Comparison of ENCODE assay signal across 1 cellular context in genomic region chr14:73785336-73785833, GRCh38.
TF ChIP-seq lines count a peak whose summit lies in the region.

No MANE protein-coding gene starts in this region.

TF ChIP-seq in GM12878, 131 proteins besides CTCF, POLR2A, EP300 and RAD21 (continued from another document):
- TF ChIP-seq ZBTB11 (CRISPR knock-in tag; IDR thresholded peaks at IDR 0.05) (no peak), TCF3 (IDR thresholded peaks at IDR 0.05; ENCODE audit: borderline replicate concordance, insufficient read depth, low read depth, low read length) (no peak), CREB1 (IDR thresholded peaks at IDR 0.05; ENCODE audit: low read depth) (no peak), JUNB (IDR thresholded peaks at IDR 0.05) (no peak), CHD4 (IDR thresholded peaks at IDR 0.05) (no peak), RB1 (IDR thresholded peaks at IDR 0.05; ENCODE audit: borderline replicate concordance) (no peak), ASH2L (IDR thresholded peaks at IDR 0.05; ENCODE audit: borderline replicate concordance, low read depth) (no peak), E4F1 (IDR thresholded peaks at IDR 0.05; ENCODE audit: borderline replicate concordance, partially characterized antibody) (no peak), SUZ12 (IDR thresholded peaks at IDR 0.05; ENCODE audit: unreplicated experiment) (no peak), MTA2 (IDR thresholded peaks at IDR 0.05; ENCODE audit: low read depth) (0 out of 2 replicates have a peak, but pooled peaks have one; percentile 10), POLR2AphosphoS2 (IDR thresholded peaks at IDR 0.05; ENCODE audit: low read depth, low read length) (0 out of 2 replicates have a peak, but pooled peaks have one; percentile 35), IKZF2 (IDR thresholded peaks at IDR 0.05) (0 out of 4 replicates have a peak, but pooled peaks of 1 of the 2 experiments have one; percentile 20), PAX5 (IDR thresholded peaks at IDR 0.05; ENCODE audit: borderline replicate concordance, low read depth, low read length) (0 out of 2 replicates have a peak, but pooled peaks have one; percentile 9), SIX5 (IDR thresholded peaks at IDR 0.05; ENCODE audit: low read depth, low read length, severe bottlenecking) (no peak), CHD2 (IDR thresholded peaks at IDR 0.05; ENCODE audit: borderline replicate concordance, low read depth, low read length) (0 out of 2 replicates have a peak, but pooled peaks have one; percentile 30), ATF2 (IDR thresholded peaks at IDR 0.05; ENCODE audit: low read length) (no peak), E2F8 (IDR thresholded peaks at IDR 0.05; ENCODE audit: low read depth, partially characterized antibody) (no peak), MAX (IDR thresholded peaks at IDR 0.05; ENCODE audit: low read depth, low read length) (peak; percentile 24; the same call in 1 of the 2 replicates), RUNX3 (IDR thresholded peaks at IDR 0.05; ENCODE audit: low read length) (peak; percentile 38; the same call in 1 of the 2 replicates), NRF1 (conservative IDR thresholded peaks at IDR 0.05; ENCODE audit: low read depth, low read length) (no peak), NR2C1 (IDR thresholded peaks at IDR 0.05) (no peak), IKZF1 (conservative IDR thresholded peaks at IDR 0.05) (peak; percentile 58; the same call in 1 of the 2 replicates), ZBED1 (IDR thresholded peaks at IDR 0.05; ENCODE audit: borderline replicate concordance) (no peak), TBL1XR1 (IDR thresholded peaks at IDR 0.05; ENCODE audit: low read depth, low read length) (0 out of 2 replicates have a peak, but pooled peaks have one; percentile 35), POLR2AphosphoS5 (IDR thresholded peaks at IDR 0.05; ENCODE audit: low read length) (no peak), CUX1 (IDR thresholded peaks at IDR 0.05; ENCODE audit: insufficient replicate concordance, low read depth, low read length) (no peak), BHLHE40 (IDR thresholded peaks at IDR 0.05; ENCODE audit: borderline replicate concordance in 1 of 2, low read depth in 2 of 2, low read length in 1 of 2) (peak; percentile 75 to 81; a peak in 3 of 4 replicates)
- TF ChIP-seq, protein P1, sequence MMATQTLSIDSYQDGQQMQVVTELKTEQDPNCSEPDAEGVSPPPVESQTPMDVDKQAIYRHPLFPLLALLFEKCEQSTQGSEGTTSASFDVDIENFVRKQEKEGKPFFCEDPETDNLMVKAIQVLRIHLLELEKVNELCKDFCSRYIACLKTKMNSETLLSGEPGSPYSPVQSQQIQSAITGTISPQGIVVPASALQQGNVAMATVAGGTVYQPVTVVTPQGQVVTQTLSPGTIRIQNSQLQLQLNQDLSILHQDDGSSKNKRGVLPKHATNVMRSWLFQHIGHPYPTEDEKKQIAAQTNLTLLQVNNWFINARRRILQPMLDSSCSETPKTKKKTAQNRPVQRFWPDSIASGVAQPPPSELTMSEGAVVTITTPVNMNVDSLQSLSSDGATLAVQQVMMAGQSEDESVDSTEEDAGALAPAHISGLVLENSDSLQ (IDR thresholded peaks at IDR 0.05) = no peak
- TF ChIP-seq, protein P2, sequence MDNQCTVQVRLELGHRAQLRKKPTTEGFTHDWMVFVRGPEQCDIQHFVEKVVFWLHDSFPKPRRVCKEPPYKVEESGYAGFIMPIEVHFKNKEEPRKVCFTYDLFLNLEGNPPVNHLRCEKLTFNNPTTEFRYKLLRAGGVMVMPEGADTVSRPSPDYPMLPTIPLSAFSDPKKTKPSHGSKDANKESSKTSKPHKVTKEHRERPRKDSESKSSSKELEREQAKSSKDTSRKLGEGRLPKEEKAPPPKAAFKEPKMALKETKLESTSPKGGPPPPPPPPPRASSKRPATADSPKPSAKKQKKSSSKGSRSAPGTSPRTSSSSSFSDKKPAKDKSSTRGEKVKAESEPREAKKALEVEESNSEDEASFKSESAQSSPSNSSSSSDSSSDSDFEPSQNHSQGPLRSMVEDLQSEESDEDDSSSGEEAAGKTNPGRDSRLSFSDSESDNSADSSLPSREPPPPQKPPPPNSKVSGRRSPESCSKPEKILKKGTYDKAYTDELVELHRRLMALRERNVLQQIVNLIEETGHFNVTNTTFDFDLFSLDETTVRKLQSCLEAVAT (IDR thresholded peaks at IDR 0.05) = no peak
